7 cellular contexts compared by ENCODE assay signal in the genomic region with DNA sequence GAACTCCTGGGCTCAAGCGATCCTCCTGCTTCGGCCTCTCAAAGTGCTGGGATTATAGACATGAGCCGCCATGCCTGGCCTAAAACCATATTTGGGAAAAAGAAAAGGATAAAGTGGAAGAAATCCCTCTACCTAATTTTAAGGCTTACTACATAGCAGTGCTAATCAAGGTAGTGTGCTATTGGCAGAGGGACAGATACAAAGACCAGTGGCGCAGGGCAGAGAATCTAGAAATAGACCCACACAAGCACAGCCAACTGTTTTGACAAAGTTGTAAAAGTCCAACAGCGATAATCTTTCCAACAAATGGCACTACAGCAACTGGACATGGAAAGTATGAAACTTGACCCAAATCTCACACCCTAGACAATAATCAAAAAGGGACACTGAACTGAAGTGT.
"Had no signal": no experiment of that assay in that cellular context is flagged by ENCODE, and none has a peak within 500 bp of the region (broad histone marks: within the 10 kb centered on the region; RNA-seq: fewer than 3 reads in every experiment).

No MANE protein-coding gene starts in this region.

- ATAC-seq: GM23338 had no signal

- FAIRE-seq: H1, H54, HTR-8/SVneo had no signal

- DNase-seq: H9, HCEC 1CT, IMR-90 had no signal

- H3K4me3 ChIP-seq: GM23338 had no signal
